Comparison of ENCODE assay signal across 8 cellular contexts in the genomic region with DNA sequence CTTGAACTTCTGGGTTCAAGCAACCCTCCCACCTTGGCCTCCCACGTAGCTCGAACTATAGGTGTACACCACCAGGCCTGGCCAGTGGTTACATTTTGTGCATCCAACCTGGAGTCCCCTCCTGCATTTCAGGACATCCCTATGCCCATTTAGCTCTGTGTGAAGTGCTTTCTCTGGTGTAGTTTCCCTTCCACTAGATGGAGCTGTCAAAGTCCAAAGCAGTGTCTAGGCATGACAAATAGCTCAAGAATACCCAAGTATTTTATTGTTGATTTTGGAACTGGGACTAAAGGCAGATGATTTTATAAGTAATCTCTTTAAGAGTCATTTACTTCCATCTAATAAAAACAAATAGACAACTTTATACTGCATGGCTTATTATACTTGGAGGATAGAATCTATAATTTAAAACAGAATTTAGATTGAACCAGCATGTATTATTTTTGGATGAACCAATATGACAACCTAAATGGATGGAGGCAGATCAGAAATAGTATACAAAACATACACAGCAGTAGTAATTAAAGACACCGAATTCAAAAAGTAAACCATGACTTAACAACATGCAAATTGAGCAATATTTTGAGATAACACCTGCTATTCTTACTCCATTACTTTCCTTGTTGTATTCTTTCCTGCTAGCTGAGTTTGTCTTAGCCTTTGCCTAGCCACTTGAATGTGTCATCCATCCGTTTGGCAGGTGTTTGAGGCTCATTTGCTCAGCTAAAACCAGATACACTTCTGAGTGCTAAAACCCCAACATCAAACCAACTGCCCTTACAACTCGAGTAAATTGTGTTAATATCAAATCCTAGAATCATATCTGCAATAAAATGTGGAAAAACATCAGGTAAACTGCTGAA. TPM values are rescaled to one million over a fixed set of nuclear protein-coding genes. Genes with fewer than 3 reads are reported as not detected.
DNase-seq lines count a peak whose midpoint lies in the region; ATAC-seq and TF ChIP-seq lines count a peak whose summit lies in the region.

No MANE protein-coding gene starts in this region.

- H3K4me1 Mint-ChIP-seq in CD4-positive, alpha-beta memory T cell = no peaks in the 10 kb centered on the region
- no peaks in the 10 kb centered on the region for H3K4me1 Mint-ChIP-seq in effector memory CD8-positive, alpha-beta T cell (ENCODE audit: low read depth in 2 of 2)

- H3K9me3 ChIP-seq in CD4-positive, alpha-beta memory T cell (ENCODE audit: control insufficient read depth in 1 of 2, low read length in 2 of 2) = no peaks in the 10 kb centered on the region
- no peaks in the 10 kb centered on the region for H3K9me3 ChIP-seq in PC-9 (ENCODE audit: insufficient read depth, low read depth)

- no peaks in the 10 kb centered on the region; the same call in 1 of the 2 replicates for H4K20me1 ChIP-seq in PC-9 (ENCODE audit: insufficient read depth)

- no peak overlapping the region for H3K4me3 Mint-ChIP-seq in CD4-positive, alpha-beta memory T cell
- H3K4me3 Mint-ChIP-seq in effector memory CD8-positive, alpha-beta T cell = no peak overlapping the region

- H3K4me3 ChIP-seq in CD4-positive, alpha-beta memory T cell (ENCODE audit: low read length in 2 of 2) = no peak overlapping the region
- H3K4me3 ChIP-seq in PC-9 = no peak overlapping the region

- no peaks in the 10 kb centered on the region for H3K9me2 ChIP-seq in PC-9 (ENCODE audit: insufficient read depth)

- POLR2A ChIA-PET in CD4-positive, alpha-beta memory T cell (lab: Charles Lee; ENCODE audit: partially characterized antibody) = interaction anchor here (0.6 to 1.3 kb wide), 4 partner anchors 39 to 179 kb away, joined by 3 to 10 read pairs (median 3); a partner anchor contains a TSS
- POLR2A ChIA-PET in PC-9 (lab: Charles Lee; ENCODE audit: unreplicated experiment) = interaction anchor here (0.7 kb wide), 1 partner anchor 13 kb away, joined by 9 read pairs; no protein-coding TSS in a partner anchor

- no peak overlapping the region for H3K27ac ChIP-seq in CD4-positive, alpha-beta memory T cell (ENCODE audit: low read depth, low read length)
- no peak overlapping the region for H3K27ac ChIP-seq in PC-9

- DNase-seq in CD4-positive, alpha-beta memory T cell = peak in 4 of 5 donors; percentile 16 to 22 (median 18)
- peak in 1 of 2 experiments; percentile 45 for DNase-seq in PC-9
- DNase-seq in effector memory CD8-positive, alpha-beta T cell = peak in 1 of 3 experiments; percentile 1
- DNase-seq in pons (ENCODE audit: low spot score) = peak; percentile 14
- no peak for DNase-seq in head of caudate nucleus
- DNase-seq in COLO668 (lab: John Stamatoyannopoulos, UW; ENCODE audit: unreplicated experiment) = no peak

- TF ChIP-seq CTCF in GM12874 (IDR thresholded peaks at IDR 0.05; ENCODE audit: insufficient read depth, low read depth, low read length) (peak; percentile 54; the same call in 1 of the 2 replicates), PC-9 (conservative IDR thresholded peaks at IDR 0.05) (peak; percentile 65; the same call in 1 of the 2 replicates)

- no TSS peak for BruUV-seq in PC-9 (replicated peaks; lab: Mats Ljungman, UMichigan)

- H3F3A ChIP-seq in PC-9 (ENCODE audit: insufficient read depth, low read depth) = peaks cover 15% of the 10 kb centered on the region; the same call in 1 of the 2 replicates

- H3K4me1 ChIP-seq in CD4-positive, alpha-beta memory T cell (ENCODE audit: insufficient read depth, low read length) = no peaks in the 10 kb centered on the region
- H3K4me1 ChIP-seq in PC-9 (replicated peaks; ENCODE audit: insufficient read depth) = no peaks in the 10 kb centered on the region

- CTCF ChIA-PET in CD4-positive, alpha-beta memory T cell (lab: Charles Lee; ENCODE audit: partially characterized antibody) = interaction anchor here (0.7 to 2.2 kb wide), 17 partner anchors 8 to 210 kb away, joined by 3 to 15 read pairs (median 4); a partner anchor contains a TSS
- CTCF ChIA-PET in PC-9 (lab: Charles Lee) = interaction anchor here (0.5 to 1.0 kb wide), 6 partner anchors 9 to 519 kb away, joined by 3 to 14 read pairs (median 6); no protein-coding TSS in a partner anchor

- H3K4me2 ChIP-seq in PC-9 = no peak overlapping the region

- peak; percentile 55 for ATAC-seq in effector memory CD8-positive, alpha-beta T cell (replicated peaks)
- ATAC-seq in HG03108 (IDR thresholded peaks at IDR 0.05; ENCODE audit: unreplicated experiment) = no peak

- peaks cover 40% of the 10 kb centered on the region for H3K36me3 ChIP-seq in CD4-positive, alpha-beta memory T cell (ENCODE audit: insufficient read depth, low read length)
- H3K36me3 ChIP-seq in PC-9 (ENCODE audit: low read depth) = peaks cover 18% of the 10 kb centered on the region

- no peaks in the 10 kb centered on the region for H3K9me3 Mint-ChIP-seq in CD4-positive, alpha-beta memory T cell
- H3K9me3 Mint-ChIP-seq in effector memory CD8-positive, alpha-beta T cell = no peaks in the 10 kb centered on the region

- no peaks in the 10 kb centered on the region for H3K27me3 ChIP-seq in CD4-positive, alpha-beta memory T cell (ENCODE audit: insufficient read depth, low read length)
- H3K27me3 ChIP-seq in PC-9 (ENCODE audit: insufficient read depth, low read depth) = no peaks in the 10 kb centered on the region

- H3K27ac Mint-ChIP-seq in CD4-positive, alpha-beta memory T cell = peak overlapping the region in 4 of 7 donors; percentile 1 to 49 (median 28)
- H3K27ac Mint-ChIP-seq in effector memory CD8-positive, alpha-beta T cell = peak overlapping the region; percentile 2 to 3

- H2AFZ ChIP-seq in PC-9 = no peak overlapping the region

- H3K27me3 Mint-ChIP-seq in CD4-positive, alpha-beta memory T cell = no peaks in the 10 kb centered on the region
- no peaks in the 10 kb centered on the region for H3K27me3 Mint-ChIP-seq in effector memory CD8-positive, alpha-beta T cell

- peaks cover 15 to 50% of the 10 kb centered on the region in 2 donors for H3K36me3 Mint-ChIP-seq in CD4-positive, alpha-beta memory T cell
- H3K36me3 Mint-ChIP-seq in effector memory CD8-positive, alpha-beta T cell (ENCODE audit: insufficient read depth) = peaks cover 46% of the 10 kb centered on the region

- H3K79me2 ChIP-seq in PC-9 (ENCODE audit: low read depth) = no peaks in the 10 kb centered on the region

- intact Hi-C loops in CD4-positive, alpha-beta memory T cell (cut with micrococcal nuclease) = loop anchor here (1.0 kb wide), 1 partner anchor 181 kb away; no protein-coding TSS in a partner anchor
- intact Hi-C loops in PC-9 (cut with micrococcal nuclease; ENCODE audit: unreplicated experiment) = loop anchor here (5.0 kb wide), 1 partner anchor 520 kb away; no protein-coding TSS in a partner anchor
- intact Hi-C loops in head of caudate nucleus (cut with DNase I) = no loop called here

RNA-seq across cellular contexts. Expression of a gene that starts 37.7 kb away (rescaled TPM):
- total RNA-seq in CD4-positive, alpha-beta memory T cell = 10 to 100 TPM; 41.9 to 50.7 TPM
- polyA plus RNA-seq in CD4-positive, alpha-beta memory T cell = 10 to 100 TPM in 1 of 2 donors, 1 to 10 TPM in 1; 6.6 to 17.2 TPM
- 15.3 and 21.8 TPM in 2 replicates for total RNA-seq in PC-9 (2021)

RNA-seq across cellular contexts. Expression of a gene that starts 44.4 kb away (rescaled TPM):
- 100 to 1,000 TPM; 323 to 333 TPM for total RNA-seq in CD4-positive, alpha-beta memory T cell
- 10 to 100 TPM; 14.7 to 40.5 TPM for polyA plus RNA-seq in CD4-positive, alpha-beta memory T cell
- 57.9 and 58.7 TPM in 2 replicates for total RNA-seq in PC-9 (2021)

RNA-seq across cellular contexts. Expression of a gene that starts 52.5 kb away (rescaled TPM):
- 10 to 100 TPM; 80.3 to 82.5 TPM for total RNA-seq in CD4-positive, alpha-beta memory T cell
- polyA plus RNA-seq in CD4-positive, alpha-beta memory T cell = 100 to 1,000 TPM in 1 of 2 donors, 10 to 100 TPM in 1; 74.8 to 128 TPM
- 60.1 and 73.8 TPM in 2 replicates for total RNA-seq in PC-9 (2021)

Comparison
In these comparisons a context has a peak if more than half of its experiments do, and no peak if none do; other contexts are left out.
1. DNase-seq: peak in CD4-positive, alpha-beta memory T cell (4 of 5) and pons (single experiment); none in head of caudate nucleus (0 of 42) and COLO668 (single experiment).